15 cellular contexts compared by ENCODE assay signal in genomic region chr12:46260913-46261476, GRCh38. TPM values are rescaled to one million over a fixed set of nuclear protein-coding genes. Genes with fewer than 3 reads are reported as not detected.
DNase-seq lines count a peak whose midpoint lies in the region; ATAC-seq, FAIRE-seq and TF ChIP-seq lines count a peak whose summit lies in the region.
"Had no signal": no experiment of that assay in that cellular context is flagged by ENCODE, and none has a peak within 500 bp of the region (broad histone marks: within the 10 kb centered on the region; RNA-seq: fewer than 3 reads in every experiment).

No MANE protein-coding gene starts in this region.

- no peak overlapping the region for H4K5ac ChIP-seq in H9 (ENCODE audit: insufficient read length, low read depth, low read length)

- FAIRE-seq in K562 (lab: Jason Lieb, UNC) = no peak
- no peak for FAIRE-seq in kidney (lab: Jason Lieb, UNC)
- FAIRE-seq: GM12891 had no signal

- H2BK15ac ChIP-seq in H9 (ENCODE audit: low read depth, low read length) = no peak overlapping the region

- TF ChIP-seq POLR2A in K562 (conservative IDR thresholded peaks at IDR 0.05) = no peak

- H3K9me3 ChIP-seq in AG04450 (ENCODE audit: control insufficient read depth, insufficient read depth, low read length) (no peaks in the 10 kb centered on the region), H9 (ENCODE audit: control insufficient read depth, low read depth, low read length) (no peaks in the 10 kb centered on the region), K562 (replicated peaks; ENCODE audit: control insufficient read depth, insufficient read depth, low read depth, low read length) (no peaks in the 10 kb centered on the region), mesodermal cell (ENCODE audit: control insufficient read depth, low read length) (peaks cover 4% of the 10 kb centered on the region), kidney (ENCODE audit: control insufficient read depth in 1 of 2, low read length in 2 of 2) (no peaks in the 10 kb centered on the region)

- peak overlapping the region; percentile 88 for H3K27ac ChIP-seq in AG04450 (ENCODE audit: low read depth, low read length)
- peak overlapping the region; percentile 83 for H3K27ac ChIP-seq in H9 (ENCODE audit: insufficient read length, low read depth, low read length)
- no peak overlapping the region for H3K27ac ChIP-seq in K562 (ENCODE audit: extremely low read depth, low read depth, low read length)
- H3K27ac ChIP-seq in mesodermal cell (ENCODE audit: low read depth, low read length, severe bottlenecking) = peak overlapping the region; percentile 91
- peak overlapping the region in 1 of 2 donors; percentile 12 for H3K27ac ChIP-seq in kidney (ENCODE audit: low read depth in 2 of 2, low read length in 2 of 2)

- no peak overlapping the region for H3K14ac ChIP-seq in H9 (ENCODE audit: insufficient read depth, low read length)

- peaks cover 42% of the 10 kb centered on the region for H3K36me3 ChIP-seq in K562 (ENCODE audit: control insufficient read depth, insufficient read depth, low read length)
- peaks cover 33% of the 10 kb centered on the region for H3K36me3 ChIP-seq in mesodermal cell (ENCODE audit: control insufficient read depth, insufficient read depth, low read length)
- H3K36me3 ChIP-seq in kidney (ENCODE audit: control insufficient read depth in 1 of 2, insufficient read depth in 2 of 2, low read length in 2 of 2) = no peaks in the 10 kb centered on the region

- TF ChIP-seq RAD21 in K562 (CRISPR knock-in tag; conservative IDR thresholded peaks at IDR 0.05 in 1 of 2, IDR thresholded peaks at IDR 0.05 in 1 of 2) = no peak

- no peak overlapping the region for H4K91ac ChIP-seq in H9 (ENCODE audit: insufficient read length, low read depth, low read length)

- peaks cover 32 to 35% of the 10 kb centered on the region in 2 experiments for H3K4me1 Mint-ChIP-seq in H9

- CTCF ChIA-PET in AG04450 (lab: Charles Lee) (interaction anchor here (0.9 kb wide), 1 partner anchor 136 kb away, joined by 3 read pairs; no protein-coding TSS in a partner anchor), K562 (lab: Yijun Ruan, JAX; ENCODE audit: low intra/inter-chr PET ratio) (no interaction called here)

- WGBS in H9 (ENCODE audit: extremely low coverage, insufficient read length, low lambda C conversion rate) = no CpG with 5 or more reads among the region's 2 CpGs
- 24% methylated on average over 2 of the region's 2 CpGs for WGBS in K562 (ENCODE audit: insufficient coverage, low coverage, missing lambda C conversion rate)
- 44% methylated on average over 1 of the region's 2 CpGs; no CpG with 5 or more reads in 1 of the 2 experiments for WGBS in mesodermal cell (ENCODE audit: insufficient coverage in 2 of 2), 2 experiments

- no peaks in the 10 kb centered on the region for H3K27me3 ChIP-seq in AG04450 (ENCODE audit: control insufficient read depth, insufficient read depth, low read length)
- H3K27me3 ChIP-seq in H9 (ENCODE audit: insufficient read depth, low read length) = no peaks in the 10 kb centered on the region
- H3K27me3 ChIP-seq in K562 (ENCODE audit: control insufficient read depth in 2 of 2, insufficient read depth in 2 of 2, low read length in 2 of 2) = no peaks in the 10 kb centered on the region

- H3K9me1 ChIP-seq in K562 (ENCODE audit: control insufficient read depth, insufficient read depth, low read length) = peaks cover 4% of the 10 kb centered on the region

- BruUV-seq in K562 (replicated peaks; lab: Mats Ljungman, UMichigan) = no TSS peak

- DNase-seq in AG04450 (ENCODE audit: low read depth, low spot score) (no peak), H9 (no peak), K562 (ENCODE audit: extremely low read depth in 1 of 4, low spot score in 3 of 4) (no peak), kidney (no peak), AML-193 (lab: John Stamatoyannopoulos, UW) (no peak)
- DNase-seq: activated CD4-positive, alpha-beta T cell treated with anti-CD3 and anti-CD28 coated beads, Interleukin-2, amount 50 U/mL, for 4 hours; hippocampal formation; naive B cell; NCI-H187 treated with DMSO at 0.1 percent for 48 hours had no signal

- H2BK120ac ChIP-seq in H9 (ENCODE audit: low read depth, low read length, poor library complexity, severe bottlenecking) = no peak overlapping the region

- H2BK12ac ChIP-seq in H9 (ENCODE audit: insufficient read length, low read depth, low read length) = no peak overlapping the region

- peaks cover 18 to 21% (median 18%) of the 10 kb centered on the region in 3 experiments; a peak in 6 of 7 replicates for H3K36me3 Mint-ChIP-seq in H9 (ENCODE audit: insufficient read depth in 1 of 3, low read depth in 3 of 3)

- H3K18ac ChIP-seq in H9 (ENCODE audit: insufficient read length, low read depth, low read length) = no peak overlapping the region

- no peak for TF ChIP-seq EP300 in K562 (IDR thresholded peaks at IDR 0.05; ENCODE audit: low read length)

- intact Hi-C loops in K562 (cut with micrococcal nuclease) = loop anchor here (10.0 kb wide), 1 partner anchor 294 kb away; no protein-coding TSS in a partner anchor
- intact Hi-C loops in kidney (cut with DNase I) = no loop called here

- H3K4me1 ChIP-seq in H9 (ENCODE audit: insufficient read depth, low read length) (peaks cover 25% of the 10 kb centered on the region), K562 (replicated peaks in 1 of 2; ENCODE audit: control insufficient read depth in 2 of 2, insufficient read depth in 2 of 2, low read length in 2 of 2) (peaks cover 16 to 57% of the 10 kb centered on the region in 2 experiments; a peak in 4 of 5 replicates), mesodermal cell (ENCODE audit: control insufficient read depth, insufficient read depth, low read length, poor library complexity, severe bottlenecking) (peaks cover 49% of the 10 kb centered on the region), kidney (ENCODE audit: control insufficient read depth in 1 of 2, insufficient read depth in 1 of 2, low read depth in 1 of 2, low read length in 2 of 2) (peaks cover 2 to 12% of the 10 kb centered on the region in 2 donors)

- H2BK20ac ChIP-seq in H9 (ENCODE audit: low read depth, low read length, poor library complexity, severe bottlenecking) = no peak overlapping the region

- H3K4ac ChIP-seq in H9 (ENCODE audit: low read depth, low read length) = no peak overlapping the region

- ATAC-seq in K562 (no peak), GM19023 (IDR thresholded peaks at IDR 0.05; ENCODE audit: unreplicated experiment) (no peak), GM21717 (IDR thresholded peaks at IDR 0.05; ENCODE audit: unreplicated experiment) (no peak)

- H3K4me3 ChIP-seq in AG04450 (ENCODE audit: low read depth, low read length) = peak overlapping the region; percentile 39
- H3K4me3 ChIP-seq in K562 = no peak overlapping the region
- no peak overlapping the region for H3K4me3 ChIP-seq in mesodermal cell (ENCODE audit: extremely low read depth, insufficient read depth, low read length, poor library complexity, severe bottlenecking)
- no peak overlapping the region for H3K4me3 ChIP-seq in kidney (ENCODE audit: low read length in 2 of 2)

- TF ChIP-seq CTCF in AG04450 (IDR thresholded peaks at IDR 0.05; ENCODE audit: low read depth, low read length) (no peak), H9 (conservative IDR thresholded peaks at IDR 0.05) (no peak), K562 (IDR thresholded peaks at IDR 0.05 in 2 of 3, conservative IDR thresholded peaks at IDR 0.05 in 1 of 3; ENCODE audit: insufficient read depth in 2 of 3, low read depth in 1 of 3, low read length in 3 of 3) (no peak), kidney (IDR thresholded peaks at IDR 0.05; ENCODE audit: borderline replicate concordance, extremely low read depth, insufficient read depth) (no peak)

- no peak overlapping the region for H3T11ph ChIP-seq in H9 (ENCODE audit: low read length)

- H4K20me1 ChIP-seq in H9 (ENCODE audit: control insufficient read depth, insufficient read depth, insufficient read length) (no peaks in the 10 kb centered on the region), K562 (replicated peaks; ENCODE audit: control insufficient read depth, insufficient read depth, low read length) (peaks cover 33% of the 10 kb centered on the region)

- H3K9ac ChIP-seq in H9 (ENCODE audit: extremely low read depth, insufficient read length, low read length) = no peak overlapping the region
- H3K9ac ChIP-seq in K562 (ENCODE audit: insufficient read depth in 1 of 2, low read depth in 2 of 2, low read length in 2 of 2) = no peak overlapping the region
- H3K9ac ChIP-seq in kidney (ENCODE audit: low read length in 2 of 2) = no peak overlapping the region

- H3K27ac Mint-ChIP-seq in H9 = no peak overlapping the region; a peak in 3 of 7 replicates
- H3K27ac Mint-ChIP-seq: activated naive CD8-positive, alpha-beta T cell; dendritic cell treated with granulocyte-macrophage colony-stimulating factor and Interleukin-4, amounts not matched to agents 40 ng/mL and 50 ng/mL, for 4 days had no signal

- no peak overlapping the region for H2BK5ac ChIP-seq in H9 (ENCODE audit: insufficient read length, low read length)

- H2AK5ac ChIP-seq in H9 (ENCODE audit: insufficient read length, low read length) = no peak overlapping the region

- in situ Hi-C loops in K562 (cut with MboI) = no loop called here

- peaks cover 3% of the 10 kb centered on the region for H3K79me1 ChIP-seq in H9 (ENCODE audit: insufficient read depth, low read depth, low read length, poor library complexity, severe bottlenecking)

- peaks cover 4% of the 10 kb centered on the region for H3K23me2 ChIP-seq in H9 (ENCODE audit: insufficient read length, low read depth, low read length, poor library complexity, severe bottlenecking)

- H3K23ac ChIP-seq in H9 (ENCODE audit: insufficient read length, low read depth, low read length) = no peak overlapping the region

- no peak overlapping the region for H3K4me3 Mint-ChIP-seq in H9
- H3K4me3 Mint-ChIP-seq: activated naive CD8-positive, alpha-beta T cell; dendritic cell treated with granulocyte-macrophage colony-stimulating factor and Interleukin-4, amounts not matched to agents 40 ng/mL and 50 ng/mL, for 4 days had no signal

- H3K79me2 ChIP-seq in H9 (ENCODE audit: insufficient read depth, low read length) (peaks cover 85% of the 10 kb centered on the region), K562 (ENCODE audit: control insufficient read depth, insufficient read depth, low read length) (peaks cover 100% of the 10 kb centered on the region)

- H3K27me3 Mint-ChIP-seq in H9 (ENCODE audit: low read depth) = no peaks in the 10 kb centered on the region
- H3K27me3 Mint-ChIP-seq: activated naive CD8-positive, alpha-beta T cell; naive B cell had no signal

- H3K9me3 Mint-ChIP-seq in H9 = peaks cover 0 to 7% of the 10 kb centered on the region in 2 experiments; a peak in 2 of 5 replicates
- H3K9me3 Mint-ChIP-seq: dendritic cell treated with granulocyte-macrophage colony-stimulating factor and Interleukin-4, amounts not matched to agents 40 ng/mL and 50 ng/mL, for 4 days; naive B cell had no signal

- H3K4me2 ChIP-seq in H9 (ENCODE audit: insufficient read depth, insufficient read length, low read length) (peak overlapping the region; percentile 83), K562 (ENCODE audit: insufficient read depth, low read length) (no peak overlapping the region; the same call in 1 of the 2 replicates)

- H4K8ac ChIP-seq in H9 (replicated peaks; ENCODE audit: insufficient read length, low read depth, low read length) = peak overlapping the region; percentile 7

- POLR2A ChIA-PET in AG04450 (lab: Yijun Ruan, JAX) = no interaction called here
- POLR2A ChIA-PET in K562 (lab: Yijun Ruan, JAX) = no interaction called here

- H3K56ac ChIP-seq in H9 (ENCODE audit: insufficient read length, low read depth, low read length) = no peak overlapping the region

- H2AFZ ChIP-seq in H9 (ENCODE audit: low read length) (no peak overlapping the region), K562 (ENCODE audit: low read depth, low read length) (no peak overlapping the region)

RNA-seq across cellular contexts. Expression of gene SLC38A1, which starts 7.8 kb away (rescaled TPM):
- 96.9 and 136 TPM in 2 replicates for polyA plus RNA-seq in AG04450 (2011; rRNA removed)
- 122 and 177 TPM in 2 replicates for polyA minus RNA-seq in AG04450 (2011; rRNA and poly(A)+ RNA removed)
- 206 and 216 TPM in 2 replicates for total RNA-seq in H9 (2021)
- 101 and 216 TPM in 2 replicates for total RNA-seq in K562 (2011; cell fraction: chromatin; rRNA removed; ENCODE audit: low replicate concordance)
- 66.2 and 82.1 TPM in 2 replicates for total RNA-seq in K562 (2011; cell fraction: nucleolus; rRNA removed)
- 126 and 163 TPM in 2 replicates for total RNA-seq in K562 (2011; cell fraction: nucleoplasm; rRNA removed)
- 64.5 and 71.8 TPM in 2 replicates for total RNA-seq in K562 (2014; rRNA removed)
- 99.9 and 112 TPM in 2 replicates for total RNA-seq in K562 (2014; rRNA removed; fragmentation: Illumina TruSeq; extraction: Trizol)
- total RNA-seq in K562 (2015; rRNA removed; fragmentation: Illumina TruSeq; extraction: Trizol) = 79.7 and 88.7 TPM in 2 replicates
- 104 and 112 TPM in 2 replicates for total RNA-seq in K562 (2021)
- 32.4 and 54.4 TPM in 2 replicates for polyA plus RNA-seq in K562 (2011; rRNA removed)
- polyA plus RNA-seq in K562 (2011; cell fraction: cytosol; rRNA removed) = 14.0 and 24.2 TPM in 2 replicates
- polyA plus RNA-seq in K562 (2011; cell fraction: nucleus; rRNA removed) = 26.6 and 28.4 TPM in 2 replicates
- 62.7 and 87.2 TPM in 2 replicates for polyA plus RNA-seq in K562 (2012)
- 86.1 and 92.2 TPM in 2 replicates for polyA plus RNA-seq in K562 (2014; fragmentation: Illumina TruSeq; extraction: Trizol)
- polyA plus RNA-seq in K562 (2014; fragmentation: Nextera tagmentation; extraction: Ambion mirVana) = 10 to 100 TPM; 51.9 to 75.0 TPM
- polyA plus RNA-seq in K562 (2014; rRNA removed) = 54.7 and 56.9 TPM in 2 replicates
- polyA minus RNA-seq in K562 (2011; rRNA and poly(A)+ RNA removed) = 117 and 153 TPM in 2 replicates
- polyA minus RNA-seq in K562 (2011; cell fraction: cytosol; rRNA and poly(A)+ RNA removed) = 32.7 and 53.4 TPM in 2 replicates
- polyA minus RNA-seq in K562 (2011; cell fraction: nucleus; rRNA and poly(A)+ RNA removed) = 39.6 and 49.0 TPM in 2 replicates
- polyA plus RNA-seq in mesodermal cell (2013, experiment 1 of 2) = 66.4 TPM
- 62.8 TPM for polyA plus RNA-seq in mesodermal cell (2013, experiment 2 of 2)
- total RNA-seq in kidney = 124 TPM
- polyA plus RNA-seq in kidney (ENCODE audit: insufficient read depth, low read depth, low replicate concordance) = 13.3 TPM
